Comparison of ENCODE assay signal across 1 cellular context in the genomic region with DNA sequence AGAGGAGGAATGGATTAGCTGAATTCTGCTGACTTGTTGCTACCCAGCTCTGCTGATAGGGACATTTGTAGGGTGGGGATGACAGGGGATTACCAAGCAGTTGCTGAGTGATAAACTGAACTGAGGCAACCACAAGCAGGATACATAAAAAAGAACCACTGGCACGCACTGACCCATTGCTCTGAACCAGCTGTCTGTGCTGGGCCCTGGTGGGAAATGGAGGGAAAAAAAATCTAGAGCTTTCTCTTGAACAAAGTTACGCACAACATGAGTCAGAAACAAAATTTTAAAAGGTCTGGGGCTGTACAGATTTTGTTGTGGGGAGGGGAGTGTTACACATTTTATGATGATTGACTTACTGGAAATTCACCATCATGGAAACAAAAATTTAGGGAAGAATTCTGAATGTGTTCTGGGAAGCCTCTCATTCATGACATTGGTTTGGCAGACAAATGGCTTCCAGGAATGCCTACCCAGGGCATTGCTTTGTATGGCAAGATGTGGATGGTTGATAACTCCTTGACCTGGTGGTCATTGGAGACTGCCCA.
TF ChIP-seq lines count a peak whose summit lies in the region.

No MANE protein-coding gene starts in this region.

TF ChIP-seq in K562, 482 proteins besides CTCF, POLR2A, EP300 and RAD21 (continued from another document and continues in another):
- TF ChIP-seq, protein P1, sequence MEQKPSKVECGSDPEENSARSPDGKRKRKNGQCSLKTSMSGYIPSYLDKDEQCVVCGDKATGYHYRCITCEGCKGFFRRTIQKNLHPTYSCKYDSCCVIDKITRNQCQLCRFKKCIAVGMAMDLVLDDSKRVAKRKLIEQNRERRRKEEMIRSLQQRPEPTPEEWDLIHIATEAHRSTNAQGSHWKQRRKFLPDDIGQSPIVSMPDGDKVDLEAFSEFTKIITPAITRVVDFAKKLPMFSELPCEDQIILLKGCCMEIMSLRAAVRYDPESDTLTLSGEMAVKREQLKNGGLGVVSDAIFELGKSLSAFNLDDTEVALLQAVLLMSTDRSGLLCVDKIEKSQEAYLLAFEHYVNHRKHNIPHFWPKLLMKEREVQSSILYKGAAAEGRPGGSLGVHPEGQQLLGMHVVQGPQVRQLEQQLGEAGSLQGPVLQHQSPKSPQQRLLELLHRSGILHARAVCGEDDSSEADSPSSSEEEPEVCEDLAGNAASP (IDR thresholded peaks at IDR 0.05) = no peak
- peak; percentile 88 for TF ChIP-seq DPF2 (IDR thresholded peaks at IDR 0.05)
- TF ChIP-seq CREBBP (IDR thresholded peaks at IDR 0.05; ENCODE audit: low read depth, low read length) = no peak
- TF ChIP-seq DMBX1 (CRISPR knock-in tag; IDR thresholded peaks at IDR 0.05; ENCODE audit: borderline replicate concordance) = peak; percentile 28; the same call in 1 of the 2 replicates
- no peak for TF ChIP-seq CBX1 (IDR thresholded peaks at IDR 0.05; ENCODE audit: low read depth)
- TF ChIP-seq, protein P2, sequence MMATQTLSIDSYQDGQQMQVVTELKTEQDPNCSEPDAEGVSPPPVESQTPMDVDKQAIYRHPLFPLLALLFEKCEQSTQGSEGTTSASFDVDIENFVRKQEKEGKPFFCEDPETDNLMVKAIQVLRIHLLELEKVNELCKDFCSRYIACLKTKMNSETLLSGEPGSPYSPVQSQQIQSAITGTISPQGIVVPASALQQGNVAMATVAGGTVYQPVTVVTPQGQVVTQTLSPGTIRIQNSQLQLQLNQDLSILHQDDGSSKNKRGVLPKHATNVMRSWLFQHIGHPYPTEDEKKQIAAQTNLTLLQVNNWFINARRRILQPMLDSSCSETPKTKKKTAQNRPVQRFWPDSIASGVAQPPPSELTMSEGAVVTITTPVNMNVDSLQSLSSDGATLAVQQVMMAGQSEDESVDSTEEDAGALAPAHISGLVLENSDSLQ (IDR thresholded peaks at IDR 0.05) = peak; percentile 73
- no peak for TF ChIP-seq ZNF274 (IDR thresholded peaks at IDR 0.05; ENCODE audit: borderline replicate concordance, low read depth, low read length)
- peak; percentile 78 to 86 for TF ChIP-seq KDM1A (IDR thresholded peaks at IDR 0.05)
- TF ChIP-seq TEAD1 (CRISPR knock-in tag; IDR thresholded peaks at IDR 0.05) = 0 out of 4 replicates have a peak, but pooled peaks of 1 of the 2 experiments have one; percentile 32
- TF ChIP-seq, protein P3, sequence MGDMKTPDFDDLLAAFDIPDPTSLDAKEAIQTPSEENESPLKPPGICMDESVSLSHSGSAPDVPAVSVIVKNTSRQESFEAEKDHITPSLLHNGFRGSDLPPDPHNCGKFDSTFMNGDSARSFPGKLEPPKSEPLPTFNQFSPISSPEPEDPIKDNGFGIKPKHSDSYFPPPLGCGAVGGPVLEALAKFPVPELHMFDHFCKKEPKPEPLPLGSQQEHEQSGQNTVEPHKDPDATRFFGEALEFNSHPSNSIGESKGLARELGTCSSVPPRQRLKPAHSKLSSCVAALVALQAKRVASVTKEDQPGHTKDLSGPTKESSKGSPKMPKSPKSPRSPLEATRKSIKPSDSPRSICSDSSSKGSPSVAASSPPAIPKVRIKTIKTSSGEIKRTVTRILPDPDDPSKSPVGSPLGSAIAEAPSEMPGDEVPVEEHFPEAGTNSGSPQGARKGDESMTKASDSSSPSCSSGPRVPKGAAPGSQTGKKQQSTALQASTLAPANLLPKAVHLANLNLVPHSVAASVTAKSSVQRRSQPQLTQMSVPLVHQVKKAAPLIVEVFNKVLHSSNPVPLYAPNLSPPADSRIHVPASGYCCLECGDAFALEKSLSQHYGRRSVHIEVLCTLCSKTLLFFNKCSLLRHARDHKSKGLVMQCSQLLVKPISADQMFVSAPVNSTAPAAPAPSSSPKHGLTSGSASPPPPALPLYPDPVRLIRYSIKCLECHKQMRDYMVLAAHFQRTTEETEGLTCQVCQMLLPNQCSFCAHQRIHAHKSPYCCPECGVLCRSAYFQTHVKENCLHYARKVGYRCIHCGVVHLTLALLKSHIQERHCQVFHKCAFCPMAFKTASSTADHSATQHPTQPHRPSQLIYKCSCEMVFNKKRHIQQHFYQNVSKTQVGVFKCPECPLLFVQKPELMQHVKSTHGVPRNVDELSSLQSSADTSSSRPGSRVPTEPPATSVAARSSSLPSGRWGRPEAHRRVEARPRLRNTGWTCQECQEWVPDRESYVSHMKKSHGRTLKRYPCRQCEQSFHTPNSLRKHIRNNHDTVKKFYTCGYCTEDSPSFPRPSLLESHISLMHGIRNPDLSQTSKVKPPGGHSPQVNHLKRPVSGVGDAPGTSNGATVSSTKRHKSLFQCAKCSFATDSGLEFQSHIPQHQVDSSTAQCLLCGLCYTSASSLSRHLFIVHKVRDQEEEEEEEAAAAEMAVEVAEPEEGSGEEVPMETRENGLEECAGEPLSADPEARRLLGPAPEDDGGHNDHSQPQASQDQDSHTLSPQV (IDR thresholded peaks at IDR 0.05) = peak; percentile 52
- TF ChIP-seq LCOR (CRISPR knock-in tag; IDR thresholded peaks at IDR 0.05) = 0 out of 2 replicates have a peak, but pooled peaks have one; percentile 21
- 0 out of 2 replicates have a peak, but pooled peaks have one; percentile 61 for TF ChIP-seq NBN (IDR thresholded peaks at IDR 0.05; ENCODE audit: low read depth)
- no peak for TF ChIP-seq ZFX (CRISPR knock-in tag; IDR thresholded peaks at IDR 0.05)
- peak; percentile 80 for TF ChIP-seq SMARCA4 (IDR thresholded peaks at IDR 0.05)
- TF ChIP-seq PPARD (CRISPR knock-in tag; IDR thresholded peaks at IDR 0.05) = no peak
- TF ChIP-seq FOSL1 (tag; conservative IDR thresholded peaks at IDR 0.05) = peak; percentile 45
- TF ChIP-seq, protein P4, sequence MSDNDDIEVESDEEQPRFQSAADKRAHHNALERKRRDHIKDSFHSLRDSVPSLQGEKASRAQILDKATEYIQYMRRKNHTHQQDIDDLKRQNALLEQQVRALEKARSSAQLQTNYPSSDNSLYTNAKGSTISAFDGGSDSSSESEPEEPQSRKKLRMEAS (CRISPR knock-in tag; IDR thresholded peaks at IDR 0.05) = peak; percentile 45; the same call in 1 of the 2 replicates
- TF ChIP-seq, protein P5, sequence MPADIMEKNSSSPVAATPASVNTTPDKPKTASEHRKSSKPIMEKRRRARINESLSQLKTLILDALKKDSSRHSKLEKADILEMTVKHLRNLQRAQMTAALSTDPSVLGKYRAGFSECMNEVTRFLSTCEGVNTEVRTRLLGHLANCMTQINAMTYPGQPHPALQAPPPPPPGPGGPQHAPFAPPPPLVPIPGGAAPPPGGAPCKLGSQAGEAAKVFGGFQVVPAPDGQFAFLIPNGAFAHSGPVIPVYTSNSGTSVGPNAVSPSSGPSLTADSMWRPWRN (IDR thresholded peaks at IDR 0.05; ENCODE audit: low read depth) = 0 out of 2 replicates have a peak, but pooled peaks have one; percentile 24
- TF ChIP-seq, protein P6, sequence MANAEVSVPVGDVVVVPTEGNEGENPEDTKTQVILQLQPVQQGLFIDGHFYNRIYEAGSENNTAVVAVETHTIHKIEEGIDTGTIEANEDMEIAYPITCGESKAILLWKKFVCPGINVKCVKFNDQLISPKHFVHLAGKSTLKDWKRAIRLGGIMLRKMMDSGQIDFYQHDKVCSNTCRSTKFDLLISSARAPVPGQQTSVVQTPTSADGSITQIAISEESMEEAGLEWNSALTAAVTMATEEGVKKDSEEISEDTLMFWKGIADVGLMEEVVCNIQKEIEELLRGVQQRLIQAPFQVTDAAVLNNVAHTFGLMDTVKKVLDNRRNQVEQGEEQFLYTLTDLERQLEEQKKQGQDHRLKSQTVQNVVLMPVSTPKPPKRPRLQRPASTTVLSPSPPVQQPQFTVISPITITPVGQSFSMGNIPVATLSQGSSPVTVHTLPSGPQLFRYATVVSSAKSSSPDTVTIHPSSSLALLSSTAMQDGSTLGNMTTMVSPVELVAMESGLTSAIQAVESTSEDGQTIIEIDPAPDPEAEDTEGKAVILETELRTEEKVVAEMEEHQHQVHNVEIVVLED (CRISPR knock-in tag; IDR thresholded peaks at IDR 0.05) = no peak
- no peak for TF ChIP-seq ZNF184 (CRISPR knock-in tag; IDR thresholded peaks at IDR 0.05)
- TF ChIP-seq, protein P7, sequence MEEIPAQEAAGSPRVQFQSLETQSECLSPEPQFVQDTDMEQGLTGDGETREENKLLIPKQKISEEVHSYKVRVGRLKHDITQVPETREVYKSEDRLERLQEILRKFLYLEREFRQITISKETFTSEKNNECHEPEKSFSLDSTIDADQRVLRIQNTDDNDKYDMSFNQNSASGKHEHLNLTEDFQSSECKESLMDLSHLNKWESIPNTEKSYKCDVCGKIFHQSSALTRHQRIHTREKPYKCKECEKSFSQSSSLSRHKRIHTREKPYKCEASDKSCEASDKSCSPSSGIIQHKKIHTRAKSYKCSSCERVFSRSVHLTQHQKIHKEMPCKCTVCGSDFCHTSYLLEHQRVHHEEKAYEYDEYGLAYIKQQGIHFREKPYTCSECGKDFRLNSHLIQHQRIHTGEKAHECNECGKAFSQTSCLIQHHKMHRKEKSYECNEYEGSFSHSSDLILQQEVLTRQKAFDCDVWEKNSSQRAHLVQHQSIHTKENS (CRISPR knock-in tag; IDR thresholded peaks at IDR 0.05) = no peak
- no peak for TF ChIP-seq ZNF696 (CRISPR knock-in tag; conservative IDR thresholded peaks at IDR 0.05)
- TF ChIP-seq XRCC5 (IDR thresholded peaks at IDR 0.05; ENCODE audit: low read depth, low read length) = no peak
- no peak for TF ChIP-seq SMC3 (conservative IDR thresholded peaks at IDR 0.05; ENCODE audit: insufficient read depth, low read depth, low read length)
- TF ChIP-seq, protein P8, sequence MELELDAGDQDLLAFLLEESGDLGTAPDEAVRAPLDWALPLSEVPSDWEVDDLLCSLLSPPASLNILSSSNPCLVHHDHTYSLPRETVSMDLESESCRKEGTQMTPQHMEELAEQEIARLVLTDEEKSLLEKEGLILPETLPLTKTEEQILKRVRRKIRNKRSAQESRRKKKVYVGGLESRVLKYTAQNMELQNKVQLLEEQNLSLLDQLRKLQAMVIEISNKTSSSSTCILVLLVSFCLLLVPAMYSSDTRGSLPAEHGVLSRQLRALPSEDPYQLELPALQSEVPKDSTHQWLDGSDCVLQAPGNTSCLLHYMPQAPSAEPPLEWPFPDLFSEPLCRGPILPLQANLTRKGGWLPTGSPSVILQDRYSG (tag; conservative IDR thresholded peaks at IDR 0.05; ENCODE audit: low read depth) = no peak
- peak; percentile 31; the same call in 1 of the 2 replicates for TF ChIP-seq RFX1 (IDR thresholded peaks at IDR 0.05)
- peak; percentile 74 for TF ChIP-seq MAFK (IDR thresholded peaks at IDR 0.05; ENCODE audit: low read length)
- TF ChIP-seq, protein P9, sequence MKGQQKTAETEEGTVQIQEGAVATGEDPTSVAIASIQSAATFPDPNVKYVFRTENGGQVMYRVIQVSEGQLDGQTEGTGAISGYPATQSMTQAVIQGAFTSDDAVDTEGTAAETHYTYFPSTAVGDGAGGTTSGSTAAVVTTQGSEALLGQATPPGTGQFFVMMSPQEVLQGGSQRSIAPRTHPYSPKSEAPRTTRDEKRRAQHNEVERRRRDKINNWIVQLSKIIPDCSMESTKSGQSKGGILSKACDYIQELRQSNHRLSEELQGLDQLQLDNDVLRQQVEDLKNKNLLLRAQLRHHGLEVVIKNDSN (CRISPR knock-in tag; IDR thresholded peaks at IDR 0.05) = no peak
- TF ChIP-seq RCOR1 (IDR thresholded peaks at IDR 0.05; ENCODE audit: borderline replicate concordance in 1 of 2, low read depth in 2 of 2, low read length in 2 of 2) = peak; percentile 12 to 85; a peak in 3 of 4 replicates
- TF ChIP-seq STAG1 (CRISPR knock-in tag; IDR thresholded peaks at IDR 0.05; ENCODE audit: borderline replicate concordance) = no peak
- TF ChIP-seq TFAM (CRISPR knock-in tag; conservative IDR thresholded peaks at IDR 0.05) = no peak
- peak; percentile 79 for TF ChIP-seq CBFA2T2 (conservative IDR thresholded peaks at IDR 0.05)
- peak; percentile 93 for TF ChIP-seq ZNF316 (IDR thresholded peaks at IDR 0.05)
- TF ChIP-seq, protein P10, sequence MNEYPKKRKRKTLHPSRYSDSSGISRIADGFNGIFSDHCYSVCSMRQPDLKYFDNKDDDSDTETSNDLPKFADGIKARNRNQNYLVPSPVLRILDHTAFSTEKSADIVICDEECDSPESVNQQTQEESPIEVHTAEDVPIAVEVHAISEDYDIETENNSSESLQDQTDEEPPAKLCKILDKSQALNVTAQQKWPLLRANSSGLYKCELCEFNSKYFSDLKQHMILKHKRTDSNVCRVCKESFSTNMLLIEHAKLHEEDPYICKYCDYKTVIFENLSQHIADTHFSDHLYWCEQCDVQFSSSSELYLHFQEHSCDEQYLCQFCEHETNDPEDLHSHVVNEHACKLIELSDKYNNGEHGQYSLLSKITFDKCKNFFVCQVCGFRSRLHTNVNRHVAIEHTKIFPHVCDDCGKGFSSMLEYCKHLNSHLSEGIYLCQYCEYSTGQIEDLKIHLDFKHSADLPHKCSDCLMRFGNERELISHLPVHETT (CRISPR knock-in tag; conservative IDR thresholded peaks at IDR 0.05 in 1 of 2, IDR thresholded peaks at IDR 0.05 in 1 of 2) = no peak
- TF ChIP-seq TRIM24 (IDR thresholded peaks at IDR 0.05) = peak; percentile 56 to 65; a peak in 3 of 4 replicates
- peak; percentile 83 for TF ChIP-seq MAFG (tag; conservative IDR thresholded peaks at IDR 0.05)
- TF ChIP-seq GATAD2B (IDR thresholded peaks at IDR 0.05; ENCODE audit: borderline replicate concordance) = peak; percentile 47; the same call in 1 of the 2 replicates
- TF ChIP-seq MCM5 (IDR thresholded peaks at IDR 0.05; ENCODE audit: low read depth) = no peak
- TF ChIP-seq, protein P11, sequence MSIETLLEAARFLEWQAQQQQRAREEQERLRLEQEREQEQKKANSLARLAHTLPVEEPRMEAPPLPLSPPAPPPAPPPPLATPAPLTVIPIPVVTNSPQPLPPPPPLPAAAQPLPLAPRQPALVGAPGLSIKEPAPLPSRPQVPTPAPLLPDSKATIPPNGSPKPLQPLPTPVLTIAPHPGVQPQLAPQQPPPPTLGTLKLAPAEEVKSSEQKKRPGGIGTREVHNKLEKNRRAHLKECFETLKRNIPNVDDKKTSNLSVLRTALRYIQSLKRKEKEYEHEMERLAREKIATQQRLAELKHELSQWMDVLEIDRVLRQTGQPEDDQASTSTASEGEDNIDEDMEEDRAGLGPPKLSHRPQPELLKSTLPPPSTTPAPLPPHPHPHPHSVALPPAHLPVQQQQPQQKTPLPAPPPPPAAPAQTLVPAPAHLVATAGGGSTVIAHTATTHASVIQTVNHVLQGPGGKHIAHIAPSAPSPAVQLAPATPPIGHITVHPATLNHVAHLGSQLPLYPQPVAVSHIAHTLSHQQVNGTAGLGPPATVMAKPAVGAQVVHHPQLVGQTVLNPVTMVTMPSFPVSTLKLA (conservative IDR thresholded peaks at IDR 0.05) = peak in 1 of 2 experiments; percentile 33; a peak in 1 of 4 replicates
- peak; percentile 43; the same call in 1 of the 2 replicates for TF ChIP-seq STAT5A (IDR thresholded peaks at IDR 0.05; ENCODE audit: borderline replicate concordance, low read length)
- TF ChIP-seq, protein P12, sequence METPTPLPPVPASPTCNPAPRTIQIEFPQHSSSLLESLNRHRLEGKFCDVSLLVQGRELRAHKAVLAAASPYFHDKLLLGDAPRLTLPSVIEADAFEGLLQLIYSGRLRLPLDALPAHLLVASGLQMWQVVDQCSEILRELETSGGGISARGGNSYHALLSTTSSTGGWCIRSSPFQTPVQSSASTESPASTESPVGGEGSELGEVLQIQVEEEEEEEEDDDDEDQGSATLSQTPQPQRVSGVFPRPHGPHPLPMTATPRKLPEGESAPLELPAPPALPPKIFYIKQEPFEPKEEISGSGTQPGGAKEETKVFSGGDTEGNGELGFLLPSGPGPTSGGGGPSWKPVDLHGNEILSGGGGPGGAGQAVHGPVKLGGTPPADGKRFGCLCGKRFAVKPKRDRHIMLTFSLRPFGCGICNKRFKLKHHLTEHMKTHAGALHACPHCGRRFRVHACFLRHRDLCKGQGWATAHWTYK (CRISPR knock-in tag; IDR thresholded peaks at IDR 0.05) = no peak
- TF ChIP-seq HDAC2 (IDR thresholded peaks at IDR 0.05) = peak; percentile 67
- peak; percentile 68; the same call in 1 of the 2 replicates for TF ChIP-seq POLR2AphosphoS5 (IDR thresholded peaks at IDR 0.05; ENCODE audit: control insufficient read depth, insufficient read depth, low read depth, low read length)
